ENCODE assay signal across 8 cellular contexts in the genomic region with DNA sequence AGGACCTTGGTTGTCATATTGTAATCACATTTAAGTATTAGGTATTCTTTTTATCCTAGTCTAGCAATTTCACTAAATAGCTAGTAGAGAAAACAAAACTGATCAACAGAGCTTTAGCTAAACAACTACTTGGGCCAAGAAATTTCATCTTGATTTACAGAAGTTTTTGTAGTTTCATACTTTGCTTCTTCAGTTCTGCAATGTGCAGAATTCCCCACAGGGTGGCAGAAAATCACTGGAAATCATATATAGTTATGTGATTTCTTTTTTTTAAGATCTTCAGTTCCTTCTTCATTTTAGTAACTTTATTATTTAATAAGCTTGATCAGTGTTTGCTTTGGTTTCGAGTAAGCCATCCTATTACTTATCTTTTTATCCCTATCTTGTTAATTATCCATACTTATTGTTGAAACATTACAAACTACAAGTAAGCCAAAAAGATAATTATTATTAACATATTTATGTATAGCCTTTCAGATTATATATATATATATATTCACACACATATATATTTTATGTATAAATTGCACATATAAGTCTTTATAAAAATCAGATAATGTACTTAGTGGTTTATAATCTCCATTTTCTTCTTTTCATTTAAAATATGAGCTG. TPM values are rescaled to one million over a fixed set of nuclear protein-coding genes. Genes with fewer than 3 reads are reported as not detected.
A peak's percentile ranks its signal among the peaks of the same experiment; 100 is the strongest.
DNase-seq lines count a peak whose midpoint lies in the region; ATAC-seq and TF ChIP-seq lines count a peak whose summit lies in the region.

No MANE protein-coding gene starts in this region.

- ATAC-seq in esophagus mucosa = no peak

- H3K4me1 ChIP-seq in esophagus squamous epithelium (peaks cover 12 to 33% (median 22%) of the 10 kb centered on the region in 3 donors), prostate gland (replicated peaks) (no peaks in the 10 kb centered on the region)

- H3K27ac ChIP-seq in esophagus squamous epithelium = no peak overlapping the region
- H3K27ac ChIP-seq in prostate gland = no peak overlapping the region

- DNase-seq in activated gamma-delta T cell treated with Interleukin-2 at 50 U/mL for 16 hours (peak; percentile 36), activated gamma-delta T cell (lab: John Stamatoyannopoulos, UW) (no peak), NCI-H2196 (lab: John Stamatoyannopoulos, UW; ENCODE audit: unreplicated experiment) (peak; percentile 19), esophagus squamous epithelium (lab: John Stamatoyannopoulos, UW) (no peak), prostate gland (ENCODE audit: low spot score) (no peak), middle frontal gyrus (ENCODE audit: extremely low spot score, low spot score) (no peak)
- peak; percentile 29 to 41 for DNase-seq in activated CD4-positive, alpha-beta T cell treated with anti-CD3 and anti-CD28 coated beads, Interleukin-2, amount 50 U/mL, for 48 hours

- no peak overlapping the region for H3K4me3 ChIP-seq in esophagus squamous epithelium
- no peak overlapping the region for H3K4me3 ChIP-seq in prostate gland

- TF ChIP-seq POLR2A in esophagus squamous epithelium (IDR thresholded peaks at IDR 0.05) = no peak
- TF ChIP-seq POLR2A in prostate gland (IDR thresholded peaks at IDR 0.05) = no peak

- intact Hi-C loops in esophagus squamous epithelium (cut with DNase I) = no loop called here
- intact Hi-C loops in prostate gland (cut with DNase I) = no loop called here

- TF ChIP-seq CTCF in esophagus squamous epithelium (IDR thresholded peaks at IDR 0.05) = peak in 5 of 6 experiments; percentile 36 to 72 (median 60)
- peak in 3 of 4 experiments; percentile 37 to 76 (median 57) for TF ChIP-seq CTCF in prostate gland (IDR thresholded peaks at IDR 0.05)

- 7 to 21% methylated on average over 1 of the region's 1 CpG for WGBS in esophagus squamous epithelium, 2 donors
- WGBS in prostate gland = 10% methylated on average over 1 of the region's 1 CpG

- H3K27me3 ChIP-seq in esophagus squamous epithelium (no peaks in the 10 kb centered on the region), prostate gland (replicated peaks; ENCODE audit: insufficient read depth) (no peaks in the 10 kb centered on the region)

- H3K9me3 ChIP-seq in esophagus squamous epithelium = no peaks in the 10 kb centered on the region
- H3K9me3 ChIP-seq in prostate gland = no peaks in the 10 kb centered on the region

- H3K36me3 ChIP-seq in esophagus squamous epithelium (peaks cover 0 to 4% (median 0%) of the 10 kb centered on the region in 3 donors), prostate gland (no peaks in the 10 kb centered on the region)

RNA-seq across cellular contexts. Expression of a gene that starts 2.2 kb away (rescaled TPM):
- total RNA-seq in esophagus squamous epithelium = 100 to 1,000 TPM in 1 of 4 donors, 10 to 100 TPM in 3; 57.5 to 115 (median 74.6) TPM
- 100 to 1,000 TPM in 1 of 2 donors, 10 to 100 TPM in 1; 76.6 to 124 TPM for total RNA-seq in prostate gland
- total RNA-seq in esophagus mucosa = 39.9 TPM

RNA-seq across cellular contexts. Expression of a gene that starts 34.0 kb away (rescaled TPM):
- total RNA-seq in esophagus squamous epithelium (10 to 100 TPM; 18.7 to 35.7 (median 28.2) TPM), prostate gland (10 to 100 TPM; 34.2 to 47.4 TPM), esophagus mucosa (61.5 TPM)

Comparison
In these comparisons a context has a peak if more than half of its experiments do, and no peak if none do; other contexts are left out.
1. DNase-seq: peak in activated gamma-delta T cell treated with Interleukin-2 at 50 U/mL for 16 hours (single experiment), NCI-H2196 (single experiment) and activated CD4-positive, alpha-beta T cell treated with anti-CD3 and anti-CD28 coated beads, Interleukin-2, amount 50 U/mL, for 48 hours (2 of 2); none in activated gamma-delta T cell (single experiment), esophagus squamous epithelium (single experiment), prostate gland (single experiment) and middle frontal gyrus (single experiment).